ENCODE assay signal across 9 cellular contexts in genomic region chr22:49935561-49935960, GRCh38. TPM values are rescaled to one million over a fixed set of nuclear protein-coding genes. Genes with fewer than 3 reads are reported as not detected.
DNase-seq lines count a peak whose midpoint lies in the region; ATAC-seq and TF ChIP-seq lines count a peak whose summit lies in the region.
"Had no signal": no experiment of that assay in that cellular context is flagged by ENCODE, and none has a peak within 500 bp of the region (broad histone marks: within the 10 kb centered on the region; RNA-seq: fewer than 3 reads in every experiment).

No MANE protein-coding gene starts in this region.

- H3K36me3 ChIP-seq in CD8-positive, alpha-beta memory T cell (ENCODE audit: insufficient read depth, low read length) = no peaks in the 10 kb centered on the region
- no peaks in the 10 kb centered on the region for H3K36me3 ChIP-seq in HCT116 (ENCODE audit: control insufficient read depth in 1 of 2, insufficient read depth in 2 of 2, low read length in 2 of 2)
- no peaks in the 10 kb centered on the region for H3K36me3 ChIP-seq in ovary
- no peaks in the 10 kb centered on the region for H3K36me3 ChIP-seq in osteoblast (ENCODE audit: insufficient read depth, low read length)

- no TSS peak for BruUV-seq in HCT116 (replicated peaks; lab: Mats Ljungman, UMichigan)

- POLR2A ChIA-PET in CD8-positive, alpha-beta memory T cell (lab: Charles Lee) = interaction anchor here (1.0 to 1.4 kb wide), 3 partner anchors 25 to 35 kb away, joined by 3 to 8 read pairs (median 8); partner anchors contain the start of gene PIM3
- POLR2A ChIA-PET in HCT116 (lab: Charles Lee) = interaction anchor here (0.8 to 1.0 kb wide), 3 partner anchors 24 to 95 kb away, joined by 3 to 4 read pairs (median 3); no protein-coding TSS in a partner anchor

- H3K27me3 Mint-ChIP-seq in CD8-positive, alpha-beta memory T cell = no peaks in the 10 kb centered on the region
- H3K27me3 Mint-ChIP-seq in central memory CD8-positive, alpha-beta T cell = no peaks in the 10 kb centered on the region
- H3K27me3 Mint-ChIP-seq: activated CD8-positive, alpha-beta memory T cell treated with anti-CD3 and anti-CD28 coated beads, Interleukin-2, amount 10 ng/mL, durations not matched to agents 7 days and 5 days had no signal

- ATAC-seq in HCT116 (no peak), GM19324 (IDR thresholded peaks at IDR 0.05; ENCODE audit: low FRiP score, unreplicated experiment) (no peak), GM19452 (IDR thresholded peaks at IDR 0.05; ENCODE audit: unreplicated experiment) (no peak), HG02678 (IDR thresholded peaks at IDR 0.05; ENCODE audit: unreplicated experiment) (no peak)
- ATAC-seq in central memory CD8-positive, alpha-beta T cell (replicated peaks; ENCODE audit: extremely low read depth, poor library complexity, severe bottlenecking) = no peak

- H4K20me1 ChIP-seq in HCT116 (ENCODE audit: insufficient read depth) (no peaks in the 10 kb centered on the region), osteoblast (ENCODE audit: insufficient read depth, low read length) (no peaks in the 10 kb centered on the region)

- no peak for TF ChIP-seq EP300 in ovary (IDR thresholded peaks at IDR 0.05)

- peak overlapping the region in 4 of 8 donors; percentile 54 to 86 (median 70) for H3K27ac Mint-ChIP-seq in CD8-positive, alpha-beta memory T cell
- H3K27ac Mint-ChIP-seq in central memory CD8-positive, alpha-beta T cell (ENCODE audit: low read depth) = peak overlapping the region; percentile 85

- H3K36me3 Mint-ChIP-seq in CD8-positive, alpha-beta memory T cell = no peaks in the 10 kb centered on the region
- H3K36me3 Mint-ChIP-seq in central memory CD8-positive, alpha-beta T cell (ENCODE audit: insufficient read depth) = peaks cover 9% of the 10 kb centered on the region
- H3K36me3 Mint-ChIP-seq: activated CD8-positive, alpha-beta memory T cell treated with anti-CD3 and anti-CD28 coated beads, Interleukin-2, amount 10 ng/mL, durations not matched to agents 7 days and 5 days had no signal

- 0 out of 2 replicates have a peak overlapping the region, but pooled peaks have one; percentile 73 for H3K4me2 ChIP-seq in HCT116 (ENCODE audit: low read length)
- no peak overlapping the region for H3K4me2 ChIP-seq in osteoblast (ENCODE audit: insufficient read depth, low read length)

- peak overlapping the region in 6 of 7 donors; percentile 53 to 90 (median 62) for H3K4me3 Mint-ChIP-seq in CD8-positive, alpha-beta memory T cell
- peak overlapping the region; percentile 68 for H3K4me3 Mint-ChIP-seq in central memory CD8-positive, alpha-beta T cell

- TF ChIP-seq RAD21 in HCT116 (IDR thresholded peaks at IDR 0.05; ENCODE audit: low read depth) = no peak

- no peaks in the 10 kb centered on the region for H3K9me3 ChIP-seq in CD8-positive, alpha-beta memory T cell (ENCODE audit: low read length)
- H3K9me3 ChIP-seq in HCT116 (ENCODE audit: control insufficient read depth in 1 of 2, insufficient read depth in 1 of 2, low read depth in 1 of 2, low read length in 2 of 2) = no peaks in the 10 kb centered on the region
- no peaks in the 10 kb centered on the region for H3K9me3 ChIP-seq in ovary
- no peaks in the 10 kb centered on the region for H3K9me3 ChIP-seq in osteoblast (ENCODE audit: low read depth, low read length)

- WGBS in ovary, 3 donors = 4 to 21% (median 10%) methylated on average over 2 to 16 of the region's 16 CpGs

- no peak overlapping the region for H3K4me3 ChIP-seq in CD8-positive, alpha-beta memory T cell (ENCODE audit: low read length)
- H3K4me3 ChIP-seq in HCT116 (replicated peaks in 1 of 2; ENCODE audit: low read depth in 1 of 2, low read length in 2 of 2) = no peak overlapping the region
- H3K4me3 ChIP-seq in ovary = peak overlapping the region; percentile 42
- H3K4me3 ChIP-seq in osteoblast (ENCODE audit: insufficient read depth, low read length) = no peak overlapping the region

- RAD21 ChIA-PET in HCT116 (lab: Charles Lee; ENCODE audit: low non-redundant PET in 1 of 2, low total read pairs in 2 of 2, uncharacterized antibody in 2 of 2, unreplicated experiment in 2 of 2) = interaction anchor here in 1 of 2 experiments (0.8 kb wide), 1 partner anchor 24 kb away, joined by 3 read pairs; no protein-coding TSS in a partner anchor

- no peak overlapping the region for H3K9ac ChIP-seq in HCT116 (ENCODE audit: low read length)

- peaks cover 13 to 30% (median 15%) of the 10 kb centered on the region in 3 donors for H3K4me1 Mint-ChIP-seq in CD8-positive, alpha-beta memory T cell
- H3K4me1 Mint-ChIP-seq in central memory CD8-positive, alpha-beta T cell = peaks cover 19% of the 10 kb centered on the region

- H3K27me3 ChIP-seq in CD8-positive, alpha-beta memory T cell (ENCODE audit: insufficient read depth, low read length, poor library complexity, severe bottlenecking) = no peaks in the 10 kb centered on the region
- no peaks in the 10 kb centered on the region for H3K27me3 ChIP-seq in HCT116 (ENCODE audit: insufficient read depth, low read length)
- no peaks in the 10 kb centered on the region for H3K27me3 ChIP-seq in ovary
- H3K27me3 ChIP-seq in osteoblast (ENCODE audit: insufficient read depth, low read length) = no peaks in the 10 kb centered on the region

- TF ChIP-seq CTCF in HCT116 (IDR thresholded peaks at IDR 0.05 in 2 of 3, conservative IDR thresholded peaks at IDR 0.05 in 1 of 3; ENCODE audit: borderline replicate concordance in 1 of 3, insufficient read depth in 1 of 3, low read depth in 2 of 3, low read length in 2 of 3) = no peak
- TF ChIP-seq CTCF in ovary (IDR thresholded peaks at IDR 0.05) = no peak
- TF ChIP-seq CTCF in osteoblast (IDR thresholded peaks at IDR 0.05; ENCODE audit: extremely low read depth, low read depth, low read length) = no peak

- H3K9me3 Mint-ChIP-seq in CD8-positive, alpha-beta memory T cell = no peaks in the 10 kb centered on the region
- H3K9me3 Mint-ChIP-seq in central memory CD8-positive, alpha-beta T cell = no peaks in the 10 kb centered on the region

- no peaks in the 10 kb centered on the region for H3K79me2 ChIP-seq in HCT116 (ENCODE audit: insufficient read depth, low read length)
- H3K79me2 ChIP-seq in osteoblast (ENCODE audit: insufficient read depth, low read length) = no peaks in the 10 kb centered on the region

- DNase-seq in CD8-positive, alpha-beta memory T cell = no peak
- DNase-seq in HCT116 (ENCODE audit: low read depth, low spot score) (no peak), ovary (no peak), osteoblast (ENCODE audit: insufficient read length, low spot score, missing footprints) (no peak)
- no peak for DNase-seq in central memory CD8-positive, alpha-beta T cell (ENCODE audit: low spot score in 2 of 2)

- no peak overlapping the region for H3K27ac ChIP-seq in CD8-positive, alpha-beta memory T cell (ENCODE audit: low read depth, low read length)
- no peak overlapping the region for H3K27ac ChIP-seq in HCT116 (ENCODE audit: low read depth, low read length)
- H3K27ac ChIP-seq in ovary = peak overlapping the region; percentile 77 to 95
- no peak overlapping the region for H3K27ac ChIP-seq in osteoblast (ENCODE audit: low read depth, low read length)

- H3K9me2 ChIP-seq in HCT116 (ENCODE audit: insufficient read depth) = no peaks in the 10 kb centered on the region

- intact Hi-C loops in HCT116 (cut with micrococcal nuclease) = loop anchor here (10.0 kb wide), 1 partner anchor 269 kb away; the partner anchor contains the start of gene SELENOO
- intact Hi-C loops in ovary (cut with DNase I) = loop anchor here in 1 of 4 donors (5.0 kb wide), 1 partner anchor 37 kb away; no protein-coding TSS in a partner anchor

- TF ChIP-seq POLR2A in HCT116 (IDR thresholded peaks at IDR 0.05; ENCODE audit: borderline replicate concordance, extremely low read depth, insufficient read depth, insufficient read length) = no peak
- TF ChIP-seq POLR2A in ovary (IDR thresholded peaks at IDR 0.05) = no peak

- H2AFZ ChIP-seq in HCT116 (ENCODE audit: low read depth, low read length, poor library complexity, severe bottlenecking) (no peak overlapping the region), osteoblast (ENCODE audit: low read length) (no peak overlapping the region)

- CTCF ChIA-PET in CD8-positive, alpha-beta memory T cell (lab: Charles Lee) = interaction anchor here (0.9 to 1.4 kb wide), 5 partner anchors 9 to 126 kb away, joined by 3 to 5 read pairs (median 4); no protein-coding TSS in a partner anchor
- CTCF ChIA-PET in HCT116 (lab: Charles Lee) = interaction anchor here (2.8 kb wide), 1 partner anchor 95 kb away, joined by 18 read pairs; no protein-coding TSS in a partner anchor

- peaks cover 27% of the 10 kb centered on the region for H3K4me1 ChIP-seq in CD8-positive, alpha-beta memory T cell (ENCODE audit: insufficient read depth, low read length)
- H3K4me1 ChIP-seq in HCT116 (ENCODE audit: control insufficient read depth in 1 of 2, insufficient read depth in 2 of 2, low read length in 2 of 2) = peaks cover 30 to 49% of the 10 kb centered on the region in 2 experiments
- H3K4me1 ChIP-seq in ovary (ENCODE audit: insufficient read depth) = peaks cover 15% of the 10 kb centered on the region
- H3K4me1 ChIP-seq in osteoblast (ENCODE audit: insufficient read depth, low read length) = peaks cover 3% of the 10 kb centered on the region

TF ChIP-seq in HCT116, 20 proteins besides CTCF, POLR2A, EP300 and RAD21 (continues in another document):
- TF ChIP-seq YY1 (IDR thresholded peaks at IDR 0.05; ENCODE audit: extremely low read depth, insufficient replicate concordance, low read depth, low read length) (no peak), ELF1 (IDR thresholded peaks at IDR 0.05; ENCODE audit: borderline replicate concordance, low read depth) (no peak), POLR2AphosphoS5 (IDR thresholded peaks at IDR 0.05; ENCODE audit: low read depth, low read length) (no peak)

RNA-seq across cellular contexts. Expression of gene CRELD2, which starts 17.1 kb away (rescaled TPM):
- total RNA-seq in CD8-positive, alpha-beta memory T cell = 10 to 100 TPM; 49.4 to 50.7 TPM
- polyA plus RNA-seq in CD8-positive, alpha-beta memory T cell = 53.2 TPM
- total RNA-seq in HCT116 (2021; ENCODE audit: unreplicated experiment) = 45.8 TPM
- polyA plus RNA-seq in HCT116 (2012) = 39.6 and 41.0 TPM in 2 replicates
- 10 to 100 TPM; 12.9 to 53.4 (median 27.8) TPM for total RNA-seq in ovary
- 10 to 100 TPM in 1 of 2 donors, 1 to 10 TPM in 1; 9.5 to 21.4 TPM for polyA plus RNA-seq in ovary
- total RNA-seq in osteoblast = 28.0 and 31.1 TPM in 2 replicates

RNA-seq across cellular contexts. Expression of gene ALG12, which starts 17.3 kb away (rescaled TPM):
- total RNA-seq in CD8-positive, alpha-beta memory T cell = 10 to 100 TPM; 21.0 TPM
- polyA plus RNA-seq in CD8-positive, alpha-beta memory T cell = 21.8 TPM
- 16.6 TPM for total RNA-seq in HCT116 (2021; ENCODE audit: unreplicated experiment)
- 13.0 and 13.7 TPM in 2 replicates for polyA plus RNA-seq in HCT116 (2012)
- total RNA-seq in ovary = 10 to 100 TPM; 10.5 to 19.2 (median 15.5) TPM
- polyA plus RNA-seq in ovary = 10 to 100 TPM in 1 of 2 donors, 1 to 10 TPM in 1; 3.5 to 10.3 TPM
- 18.8 and 20.0 TPM in 2 replicates for total RNA-seq in osteoblast

RNA-seq across cellular contexts. Expression of gene PIM3, which starts 25.0 kb away (rescaled TPM):
- total RNA-seq in CD8-positive, alpha-beta memory T cell = 100 to 1,000 TPM; 202 to 227 TPM
- 39.3 TPM for polyA plus RNA-seq in CD8-positive, alpha-beta memory T cell
- 116 TPM for total RNA-seq in HCT116 (2021; ENCODE audit: unreplicated experiment)
- 84.5 and 97.2 TPM in 2 replicates for polyA plus RNA-seq in HCT116 (2012)
- 100 to 1,000 TPM in 1 of 7 donors, 10 to 100 TPM in 6; 29.7 to 291 (median 45.3) TPM for total RNA-seq in ovary
- polyA plus RNA-seq in ovary = 10 to 100 TPM in 1 of 2 donors, 1 to 10 TPM in 1; 7.3 to 34.1 TPM
- 14.4 and 19.9 TPM in 2 replicates for total RNA-seq in osteoblast

Comparison
In these comparisons a context has a peak if more than half of its experiments do, and no peak if none do; other contexts are left out.
1. H3K27ac ChIP-seq: peak in ovary (2 of 2); none in CD8-positive, alpha-beta memory T cell (single experiment), HCT116 (single experiment) and osteoblast (single experiment).